Comparison of ENCODE assay signal across 20 cellular contexts in the genomic region with DNA sequence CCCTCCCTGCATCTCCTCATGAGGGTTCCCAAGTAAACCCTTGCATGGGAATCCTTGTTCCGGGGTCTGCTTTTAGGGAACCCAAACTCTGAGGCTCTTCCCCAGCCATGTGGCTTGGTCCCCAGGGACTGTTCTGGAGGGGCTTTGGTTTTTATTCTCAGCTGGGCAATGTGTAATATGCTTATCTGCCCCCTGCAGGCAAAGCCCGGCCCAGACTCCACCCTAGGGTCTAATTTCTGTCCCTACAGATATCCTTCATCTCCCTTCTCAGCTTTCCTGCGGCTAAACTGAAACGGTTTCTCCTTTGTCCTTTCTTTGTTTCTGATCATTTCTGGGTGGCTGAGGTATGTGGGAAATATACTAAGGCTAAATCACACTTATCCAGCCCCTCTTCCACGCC. TPM values are rescaled to one million over a fixed set of nuclear protein-coding genes. Genes with fewer than 3 reads are reported as not detected.
A peak's percentile ranks its signal among the peaks of the same experiment; 100 is the strongest.
DNase-seq lines count a peak whose midpoint lies in the region; ATAC-seq and TF ChIP-seq lines count a peak whose summit lies in the region.
"Had no signal": no experiment of that assay in that cellular context is flagged by ENCODE, and none has a peak within 500 bp of the region (broad histone marks: within the 10 kb centered on the region; RNA-seq: fewer than 3 reads in every experiment).

No MANE protein-coding gene starts in this region.

- H3F3A ChIP-seq in GM23338 (replicated peaks; ENCODE audit: low read depth) (no peaks in the 10 kb centered on the region), PC-3 (ENCODE audit: low read length, unreplicated experiment) (no peaks in the 10 kb centered on the region)

- H3K4me3 ChIP-seq in BLaER1 = no peak overlapping the region
- no peak overlapping the region for H3K4me3 ChIP-seq in GM23338
- H3K4me3 ChIP-seq in PC-3 (ENCODE audit: low read length) = no peak overlapping the region
- H3K4me3 ChIP-seq: gastroesophageal sphincter, sigmoid colon, tibial artery had no signal

- no peak overlapping the region for H3K4me3 Mint-ChIP-seq in GM23338
- H3K4me3 Mint-ChIP-seq in natural killer cell treated with Interleukin-12 subunit alpha and Interleukin-12 subunit beta and Interleukin-15 and Interleukin-18, amount 100 ng/mL, for 72 hours = no peak overlapping the region
- H3K4me3 Mint-ChIP-seq: activated CD4-positive, alpha-beta T cell treated with anti-CD3 and anti-CD28 coated beads for 36 hours; T-cell had no signal

- no peaks in the 10 kb centered on the region for H3K36me3 ChIP-seq in BLaER1
- H3K36me3 ChIP-seq in GM23338 (ENCODE audit: insufficient read depth) = no peaks in the 10 kb centered on the region
- H3K36me3 ChIP-seq in PC-3 (ENCODE audit: low read depth, low read length) = no peaks in the 10 kb centered on the region; the same call in 1 of the 2 replicates
- H3K36me3 ChIP-seq: gastroesophageal sphincter, neutrophil, sigmoid colon, tibial artery had no signal

- H3K4me2 ChIP-seq in BLaER1 (peak overlapping the region; percentile 45), GM23338 (no peak overlapping the region), PC-3 (ENCODE audit: low read length) (no peak overlapping the region)

- H3K9me3 Mint-ChIP-seq in GM23338 = peaks cover 21% of the 10 kb centered on the region
- peaks cover 7% of the 10 kb centered on the region for H3K9me3 Mint-ChIP-seq in natural killer cell treated with Interleukin-12 subunit alpha and Interleukin-12 subunit beta and Interleukin-15 and Interleukin-18, amount 100 ng/mL, for 72 hours

- H4K20me1 ChIP-seq in BLaER1 (no peaks in the 10 kb centered on the region), GM23338 (replicated peaks; ENCODE audit: insufficient read depth) (no peaks in the 10 kb centered on the region), PC-3 (ENCODE audit: low read length) (no peaks in the 10 kb centered on the region)

- H3K9me3 ChIP-seq in BLaER1 = peaks cover 8% of the 10 kb centered on the region
- H3K9me3 ChIP-seq in PC-3 (ENCODE audit: low read length) = no peaks in the 10 kb centered on the region

- TF ChIP-seq POLR2A in erythroblast (IDR thresholded peaks at IDR 0.05; ENCODE audit: low read length) = peak; percentile 48

- no peak overlapping the region for H2AFZ ChIP-seq in GM23338
- H2AFZ ChIP-seq in PC-3 (ENCODE audit: low read length) = no peak overlapping the region

- no TSS peak for BruUV-seq in PC-3 (replicated peaks; lab: Mats Ljungman, UMichigan)

- POLR2A ChIA-PET in PC-3 (lab: Charles Lee; ENCODE audit: unreplicated experiment) = no interaction called here

- CTCF ChIA-PET in PC-3 (lab: Charles Lee) = interaction anchor here (0.6 kb wide), 1 partner anchor 581 kb away, joined by 3 read pairs; no protein-coding TSS in a partner anchor

- H3K36me3 Mint-ChIP-seq in GM23338 (ENCODE audit: low read depth) = peaks cover 4% of the 10 kb centered on the region; the same call in 2 of the 3 replicates
- peaks cover 6% of the 10 kb centered on the region for H3K36me3 Mint-ChIP-seq in natural killer cell treated with Interleukin-12 subunit alpha and Interleukin-12 subunit beta and Interleukin-15 and Interleukin-18, amount 100 ng/mL, for 72 hours
- H3K36me3 Mint-ChIP-seq: T-cell had no signal

- no peak overlapping the region for H3K9ac ChIP-seq in BLaER1
- no peak overlapping the region for H3K9ac ChIP-seq in PC-3 (ENCODE audit: low read length)

- TF ChIP-seq CTCF in GM23338 (conservative IDR thresholded peaks at IDR 0.05; ENCODE audit: low read depth in 2 of 2) = peak; percentile 17 to 25; a peak in 2 of 4 replicates
- TF ChIP-seq CTCF in PC-3 (conservative IDR thresholded peaks at IDR 0.05; ENCODE audit: low read depth, low read length) = peak; percentile 38

- H3K27me3 ChIP-seq in BLaER1 = no peaks in the 10 kb centered on the region
- no peaks in the 10 kb centered on the region for H3K27me3 ChIP-seq in GM23338 (ENCODE audit: insufficient read depth)
- H3K27me3 ChIP-seq in PC-3 (ENCODE audit: low read length) = no peaks in the 10 kb centered on the region
- H3K27me3 ChIP-seq: sigmoid colon had no signal

- H3K27me3 Mint-ChIP-seq in GM23338 (ENCODE audit: insufficient read depth, low read depth, poor library complexity) = peaks cover 2% of the 10 kb centered on the region
- peaks cover 16 to 18% of the 10 kb centered on the region in 2 donors for H3K27me3 Mint-ChIP-seq in natural killer cell treated with Interleukin-12 subunit alpha and Interleukin-12 subunit beta and Interleukin-15 and Interleukin-18, amount 100 ng/mL, for 72 hours

- H3K27ac ChIP-seq in BLaER1 (no peak overlapping the region), GM23338 (ENCODE audit: low read depth) (no peak overlapping the region), PC-3 (ENCODE audit: low read length) (no peak overlapping the region)
- H3K27ac ChIP-seq: gastroesophageal sphincter, neutrophil, sigmoid colon, tibial artery had no signal

- H3K4me1 ChIP-seq in BLaER1 (peaks cover 19% of the 10 kb centered on the region), GM23338 (ENCODE audit: insufficient read depth) (no peaks in the 10 kb centered on the region), PC-3 (ENCODE audit: insufficient read depth, low read length) (no peaks in the 10 kb centered on the region)

- peaks cover 17% of the 10 kb centered on the region for H3K4me1 Mint-ChIP-seq in GM23338
- peaks cover 9 to 12% of the 10 kb centered on the region in 2 donors for H3K4me1 Mint-ChIP-seq in natural killer cell treated with Interleukin-12 subunit alpha and Interleukin-12 subunit beta and Interleukin-15 and Interleukin-18, amount 100 ng/mL, for 72 hours (ENCODE audit: low read depth in 2 of 2)

- no peak overlapping the region for H3K27ac Mint-ChIP-seq in GM23338
- H3K27ac Mint-ChIP-seq in natural killer cell treated with Interleukin-12 subunit alpha and Interleukin-12 subunit beta and Interleukin-15 and Interleukin-18, amount 100 ng/mL, for 72 hours = no peak overlapping the region
- H3K27ac Mint-ChIP-seq: activated CD4-positive, alpha-beta T cell treated with anti-CD3 and anti-CD28 coated beads for 36 hours; T-cell had no signal

- DNase-seq in GM23338 (ENCODE audit: low spot score) = no peak
- no peak for DNase-seq in PC-3
- peak; percentile 92 to 95 for DNase-seq in erythroblast (lab: John Stamatoyannopoulos, UW)
- DNase-seq in natural killer cell treated with Interleukin-12 subunit alpha and Interleukin-12 subunit beta and Interleukin-15 and Interleukin-18, amount 100 ng/mL, for 72 hours (ENCODE audit: low spot score) = no peak
- no peak for DNase-seq in superior temporal gyrus (ENCODE audit: extremely low spot score)
- DNase-seq: activated CD4-positive, alpha-beta T cell treated with anti-CD3 and anti-CD28 coated beads for 36 hours; activated T-cell treated with anti-CD3 and anti-CD28 coated beads for 4 hours; central memory CD4-positive, alpha-beta T cell; DMS79 treated with DMSO at 0.1 percent for 48 hours; NCI-H1694 treated with DMSO at 0.1 percent for 48 hours; RPMI8226; sigmoid colon; stimulated activated CD4-positive, alpha-beta T cell treated with anti-CD3 and anti-CD28 coated beads, Interleukin-4, amount 100 ng/mL, for 1 hour; T-cell; tibial artery had no signal

- intact Hi-C loops in PC-3 (cut with micrococcal nuclease) = no loop called here

- H3K79me2 ChIP-seq in GM23338 (replicated peaks; ENCODE audit: insufficient read depth) = no peaks in the 10 kb centered on the region
- no peaks in the 10 kb centered on the region for H3K79me2 ChIP-seq in PC-3 (ENCODE audit: low read length)

- ATAC-seq in GM23338 = no peak
- no peak for ATAC-seq in PC-3
- no peak for ATAC-seq in HG03565 (IDR thresholded peaks at IDR 0.05; ENCODE audit: unreplicated experiment)
- ATAC-seq in natural killer cell treated with Interleukin-12 subunit alpha and Interleukin-12 subunit beta and Interleukin-15 and Interleukin-18, amount 100 ng/mL, for 72 hours = no peak
- no peak for ATAC-seq in HG02981 (IDR thresholded peaks at IDR 0.05; ENCODE audit: unreplicated experiment)
- ATAC-seq: activated CD4-positive, alpha-beta T cell treated with anti-CD3 and anti-CD28 coated beads for 36 hours; gastroesophageal sphincter; T-cell had no signal

- H3K9me2 ChIP-seq in GM23338 (ENCODE audit: insufficient read depth) = no peaks in the 10 kb centered on the region; the same call in 1 of the 2 replicates
- no peaks in the 10 kb centered on the region for H3K9me2 ChIP-seq in PC-3 (replicated peaks; ENCODE audit: low read length)

TF ChIP-seq in GM23338, 12 proteins besides CTCF, POLR2A, EP300 and RAD21:
- TF ChIP-seq, protein P1, sequence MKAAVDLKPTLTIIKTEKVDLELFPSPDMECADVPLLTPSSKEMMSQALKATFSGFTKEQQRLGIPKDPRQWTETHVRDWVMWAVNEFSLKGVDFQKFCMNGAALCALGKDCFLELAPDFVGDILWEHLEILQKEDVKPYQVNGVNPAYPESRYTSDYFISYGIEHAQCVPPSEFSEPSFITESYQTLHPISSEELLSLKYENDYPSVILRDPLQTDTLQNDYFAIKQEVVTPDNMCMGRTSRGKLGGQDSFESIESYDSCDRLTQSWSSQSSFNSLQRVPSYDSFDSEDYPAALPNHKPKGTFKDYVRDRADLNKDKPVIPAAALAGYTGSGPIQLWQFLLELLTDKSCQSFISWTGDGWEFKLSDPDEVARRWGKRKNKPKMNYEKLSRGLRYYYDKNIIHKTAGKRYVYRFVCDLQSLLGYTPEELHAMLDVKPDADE (IDR thresholded peaks at IDR 0.05) = no peak
- TF ChIP-seq ZNF331 (CRISPR knock-in tag; IDR thresholded peaks at IDR 0.05; ENCODE audit: low read depth) = no peak

RNA-seq across cellular contexts. Expression of a gene that starts 37.1 kb away (rescaled TPM):
- 32.4 and 32.7 TPM in 2 replicates for total RNA-seq in GM23338 (2014; rRNA removed; shearing (Covaris generic))
- polyA plus RNA-seq in GM23338 (2016; fragmentation: Nextera tagmentation; extraction: Ambion mirVana) = 14.6 and 16.3 TPM in 2 replicates
- 31.7 and 35.9 TPM in 2 replicates for total RNA-seq in PC-3 (2014; rRNA removed)
- total RNA-seq in natural killer cell treated with Interleukin-12 subunit alpha and Interleukin-12 subunit beta and Interleukin-15 and Interleukin-18, amount 100 ng/mL, for 72 hours = 10 to 100 TPM; 12.2 to 17.9 TPM

RNA-seq across cellular contexts. Expression of a gene that starts 37.4 kb away (rescaled TPM):
- 121 and 158 TPM in 2 replicates for total RNA-seq in GM23338 (2014; rRNA removed; shearing (Covaris generic))
- polyA plus RNA-seq in GM23338 (2016; fragmentation: Nextera tagmentation; extraction: Ambion mirVana) = 85.5 and 86.2 TPM in 2 replicates
- 87.5 and 97.0 TPM in 2 replicates for total RNA-seq in PC-3 (2014; rRNA removed)
- 10 to 100 TPM; 27.6 to 51.1 TPM for total RNA-seq in natural killer cell treated with Interleukin-12 subunit alpha and Interleukin-12 subunit beta and Interleukin-15 and Interleukin-18, amount 100 ng/mL, for 72 hours

Comparison
In these comparisons a context has a peak if more than half of its experiments do, and no peak if none do; other contexts are left out.
1. DNase-seq: peak in erythroblast (2 of 2); none in GM23338 (single experiment), PC-3 (single experiment), natural killer cell treated with Interleukin-12 subunit alpha and Interleukin-12 subunit beta and Interleukin-15 and Interleukin-18, amount 100 ng/mL, for 72 hours (single experiment) and superior temporal gyrus (single experiment).